In the genomic region with DNA sequence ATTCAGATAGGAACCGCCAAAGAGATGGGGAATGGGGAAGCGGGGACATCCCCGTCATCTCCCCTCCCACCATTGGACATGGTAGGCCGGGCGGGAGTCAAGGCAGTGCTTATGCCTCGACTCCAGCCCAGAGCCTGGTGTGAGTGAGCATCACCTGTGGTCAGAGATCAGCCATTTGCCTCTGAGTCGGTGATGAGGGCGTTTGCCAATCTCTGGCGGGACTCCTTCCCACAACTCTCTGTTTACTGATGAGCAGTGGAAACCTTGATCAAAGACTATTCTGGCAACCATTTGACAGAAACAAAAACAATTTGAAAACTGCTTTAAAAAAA, we compare ENCODE assay signal across 14 cellular contexts.
DNase-seq lines count a peak whose midpoint lies in the region; ATAC-seq and TF ChIP-seq lines count a peak whose summit lies in the region.
"Had no signal": no experiment of that assay in that cellular context is flagged by ENCODE, and none has a peak within 500 bp of the region (broad histone marks: within the 10 kb centered on the region; RNA-seq: fewer than 3 reads in every experiment).

No MANE protein-coding gene starts in this region.

- H3K9me3 Mint-ChIP-seq in CD14-positive monocyte, result peaks cover 0 to 19% (median 6%) of the 10 kb centered on the region in 7 donors

- no peaks in the 10 kb centered on the region for H3K36me3 ChIP-seq in ES-I3 (ENCODE audit: insufficient read depth, low read length)

- peak overlapping the region; percentile 13; the same call in 1 of the 2 replicates for H3K9ac ChIP-seq in ES-I3 (ENCODE audit: low read depth, low read length)

- peak overlapping the region in 3 of 7 donors; percentile 0 to 47 (median 43) for H3K27ac Mint-ChIP-seq in CD14-positive monocyte
- H3K27ac Mint-ChIP-seq: CD8-positive, alpha-beta memory T cell had no signal

- intact Hi-C loops in CD14-positive monocyte (cut with micrococcal nuclease), result loop anchor here (5.0 kb wide), 2 partner anchors 50 to 65 kb away; partner anchors contain the start of gene HES1 (in 2 of the 2)

- peaks cover 41% of the 10 kb centered on the region for H3K4me1 Mint-ChIP-seq in CD14-positive monocyte

- peaks cover 6% of the 10 kb centered on the region in 2 donors for H3K36me3 Mint-ChIP-seq in CD14-positive monocyte
- H3K36me3 Mint-ChIP-seq: CD8-positive, alpha-beta memory T cell had no signal

- H3K4me3 Mint-ChIP-seq in CD14-positive monocyte, result peak overlapping the region; percentile 69 to 84

- peaks cover 30 to 46% (median 34%) of the 10 kb centered on the region in 3 donors for H3K27me3 Mint-ChIP-seq in CD14-positive monocyte (ENCODE audit: low read depth in 3 of 3)

- 0 out of 2 replicates have a peak, but pooled peaks cover 4% of the 10 kb centered on the region for H3K4me1 ChIP-seq in ES-I3 (ENCODE audit: insufficient read depth, low read length)

- H3K9me3 ChIP-seq in ES-I3 (ENCODE audit: control insufficient read depth, insufficient read depth, low read length), result peaks cover 4% of the 10 kb centered on the region

- ATAC-seq in HG03354 (IDR thresholded peaks at IDR 0.05; ENCODE audit: poor library complexity, severe bottlenecking, unreplicated experiment), result no peak

- DNase-seq in CD14-positive monocyte (ENCODE audit: low spot score) (no peak), amniotic epithelial cell (ENCODE audit: low read depth) (peak; percentile 40), myocyte (ENCODE audit: low read depth) (peak; percentile 40), ureter (ENCODE audit: low spot score) (no peak), NCI-H526 (lab: John Stamatoyannopoulos, UW) (no peak), SKM-1 (lab: John Stamatoyannopoulos, UW; ENCODE audit: unreplicated experiment) (no peak)
- DNase-seq: activated T-cell treated with anti-CD3 and anti-CD28 coated beads for 4 hours; CD8-positive, alpha-beta memory T cell; GOT3; IMR-90; OCI-M1; substantia nigra had no signal

- no peak for TF ChIP-seq CTCF in CD14-positive monocyte (IDR thresholded peaks at IDR 0.05)

Comparison
In these comparisons a context has a peak if more than half of its experiments do, and no peak if none do; other contexts are left out.
1. DNase-seq: peak in amniotic epithelial cell (single experiment) and myocyte (single experiment); none in CD14-positive monocyte (single experiment), ureter (single experiment), NCI-H526 (0 of 2) and SKM-1 (single experiment).